23 cellular contexts compared by ENCODE assay signal in the genomic region with DNA sequence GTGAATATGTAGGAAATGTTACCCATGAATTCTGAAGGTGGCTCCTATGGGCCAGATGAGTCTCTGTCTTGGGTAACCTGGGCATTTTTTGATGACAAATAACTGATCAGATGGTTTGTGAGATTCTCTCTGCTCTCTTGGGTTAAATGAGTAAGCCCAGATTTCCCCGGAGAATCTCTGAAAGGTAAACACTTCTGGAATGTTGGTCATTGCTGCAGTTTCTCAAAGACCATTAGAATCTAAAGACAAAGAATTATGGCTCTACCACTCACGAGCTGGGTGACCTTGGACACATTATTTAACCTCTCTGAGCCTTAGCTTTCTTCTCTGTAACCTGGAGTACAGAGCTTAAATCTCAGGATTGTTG.
A peak's percentile ranks its signal among the peaks of the same experiment; 100 is the strongest.
DNase-seq lines count a peak whose midpoint lies in the region; ATAC-seq and TF ChIP-seq lines count a peak whose summit lies in the region.
"Had no signal": no experiment of that assay in that cellular context is flagged by ENCODE, and none has a peak within 500 bp of the region (broad histone marks: within the 10 kb centered on the region; RNA-seq: fewer than 3 reads in every experiment).

No MANE protein-coding gene starts in this region.

- no peaks in the 10 kb centered on the region for H3K27me3 ChIP-seq in OCI-LY1 (ENCODE audit: insufficient read depth, low read length)
- H3K27me3 ChIP-seq in kidney epithelial cell (ENCODE audit: control insufficient read depth, insufficient read depth, low read length) = peaks cover 4% of the 10 kb centered on the region

- ATAC-seq in GM18502 (IDR thresholded peaks at IDR 0.05; ENCODE audit: poor library complexity, unreplicated experiment) (no peak), GM21367 (IDR thresholded peaks at IDR 0.05; ENCODE audit: unreplicated experiment) (no peak)
- ATAC-seq: GM12878, HCT116 had no signal

- H3K4me1 ChIP-seq in OCI-LY1 (ENCODE audit: insufficient read depth, low read length, severe bottlenecking) = peaks cover 44% of the 10 kb centered on the region

- no peak overlapping the region for H2AFZ ChIP-seq in OCI-LY1 (ENCODE audit: low read length)

- no peaks in the 10 kb centered on the region for H3K79me2 ChIP-seq in OCI-LY1 (ENCODE audit: insufficient read depth, low read length)

- TF ChIP-seq CTCF in OCI-LY1 (IDR thresholded peaks at IDR 0.05; ENCODE audit: low read length) (no peak), choroid plexus epithelial cell (conservative IDR thresholded peaks at IDR 0.05; ENCODE audit: low read depth, low read length) (no peak), kidney epithelial cell (IDR thresholded peaks at IDR 0.05; ENCODE audit: insufficient read depth, low read length, poor library complexity, severe bottlenecking) (no peak)

- DNase-seq in Daoy (ENCODE audit: low read depth) (peak; percentile 42), choroid plexus epithelial cell (ENCODE audit: low read depth) (peak; percentile 74), kidney epithelial cell (ENCODE audit: low read depth) (peak; percentile 42), NCI-H2196 (lab: John Stamatoyannopoulos, UW; ENCODE audit: unreplicated experiment) (no peak), DMS79 treated with DMSO at 0.1 percent for 48 hours (lab: John Stamatoyannopoulos, UW) (no peak)
- DNase-seq: activated CD4-positive, alpha-beta T cell treated with anti-CD3 and anti-CD28 coated beads for 48 hours; activated CD8-positive, alpha-beta memory T cell treated with anti-CD3 and anti-CD28 coated beads, Interleukin-2, amount 50 U/mL, for 4 hours; activated effector memory CD4-positive, alpha-beta T cell treated with Interleukin-2 at 50 U/mL for 16 hours; amygdala; COR-L47; GDM1; glutamatergic neuron; naive B cell; NCI-H1105 treated with DMSO at 0.1 percent for 48 hours; NCI-H748 treated with DMSO at 0.1 percent for 48 hours; posterior cingulate gyrus; stimulated activated CD4-positive, alpha-beta T cell treated with anti-CD3 and anti-CD28 coated beads, Interleukin-2, amount 100 ng/mL, for 48 hours had no signal

- H3K36me3 ChIP-seq in OCI-LY1 (ENCODE audit: insufficient read depth, low read length) (no peaks in the 10 kb centered on the region; the same call in 1 of the 2 replicates), kidney epithelial cell (ENCODE audit: control insufficient read depth, insufficient read depth, low read length) (no peaks in the 10 kb centered on the region)

- H3K9ac ChIP-seq in OCI-LY1 (ENCODE audit: low read length) = no peak overlapping the region

- H3F3A ChIP-seq in OCI-LY1 (ENCODE audit: insufficient read depth, low read length) = no peaks in the 10 kb centered on the region

- peak overlapping the region; percentile 81 for H3K27ac ChIP-seq in OCI-LY1 (ENCODE audit: low read depth, low read length, poor library complexity, severe bottlenecking)
- H3K27ac ChIP-seq: skin epidermis had no signal

- H3K4me2 ChIP-seq in OCI-LY1 (ENCODE audit: low read length) = no peak overlapping the region

- H3K9me3 ChIP-seq in OCI-LY1 (ENCODE audit: low read length) = peaks cover 4% of the 10 kb centered on the region; the same call in 1 of the 2 replicates

- H3K4me3 ChIP-seq in OCI-LY1 (ENCODE audit: low read depth, low read length, poor library complexity, severe bottlenecking) (no peak overlapping the region), choroid plexus epithelial cell (ENCODE audit: low read depth, low read length) (no peak overlapping the region), kidney epithelial cell (ENCODE audit: low read depth, low read length) (no peak overlapping the region)
- H3K4me3 ChIP-seq: GM12878, skin epidermis had no signal

- H3K9me2 ChIP-seq in OCI-LY1 (ENCODE audit: low read depth, low read length) = no peaks in the 10 kb centered on the region

- H4K20me1 ChIP-seq in OCI-LY1 (ENCODE audit: insufficient read depth, low read length) = no peaks in the 10 kb centered on the region

Comparison
In these comparisons a context has a peak if more than half of its experiments do, and no peak if none do; other contexts are left out.
1. DNase-seq: peak in Daoy (single experiment), choroid plexus epithelial cell (single experiment) and kidney epithelial cell (single experiment); none in NCI-H2196 (single experiment) and DMS79 treated with DMSO at 0.1 percent for 48 hours (single experiment).